24 cellular contexts compared by ENCODE assay signal in genomic region chr6:3186974-3187382, GRCh38. TPM values are rescaled to one million over a fixed set of nuclear protein-coding genes. Genes with fewer than 3 reads are reported as not detected.
"Had no signal": no experiment of that assay in that cellular context is flagged by ENCODE, and none has a peak within 500 bp of the region (broad histone marks: within the 10 kb centered on the region; RNA-seq: fewer than 3 reads in every experiment).

No MANE protein-coding gene starts in this region.

- H3K36me3 Mint-ChIP-seq: naive thymus-derived CD8-positive, alpha-beta T cell had no signal

- H3K27ac Mint-ChIP-seq: activated B cell treated with CpG ODN at 0.5 μM for 24 hours; activated CD4-positive, alpha-beta T cell treated with anti-CD3 and anti-CD28 coated beads for 36 hours; naive thymus-derived CD8-positive, alpha-beta T cell; T-helper 2 cell treated with Interferon-gamma antibody and Interleukin-4, amounts not matched to agents 5 μg/mL and 100 μg/mL, for 36 hours had no signal

- ATAC-seq: activated CD4-positive, alpha-beta T cell treated with anti-CD3 and anti-CD28 coated beads for 36 hours; esophagus mucosa; heart right ventricle; naive thymus-derived CD8-positive, alpha-beta T cell; right cardiac atrium; upper lobe of right lung had no signal

- H3K4me3 ChIP-seq: heart right ventricle, suprapubic skin, tibial artery, upper lobe of right lung had no signal

- H3K27ac ChIP-seq: heart right ventricle, parathyroid adenoma, suprapubic skin, tibial artery, upper lobe of right lung had no signal

- H3K9me3 Mint-ChIP-seq: activated B cell treated with CpG ODN at 0.5 μM for 24 hours; naive thymus-derived CD8-positive, alpha-beta T cell; T-helper 2 cell treated with Interferon-gamma antibody and Interleukin-4, amounts not matched to agents 5 μg/mL and 100 μg/mL, for 36 hours had no signal

- H3K79me2 ChIP-seq: parathyroid adenoma had no signal

- H3K9me3 ChIP-seq: heart right ventricle, suprapubic skin, tibial artery, upper lobe of right lung had no signal

- H3K27me3 ChIP-seq: heart right ventricle, suprapubic skin, tibial artery, upper lobe of right lung had no signal

- H3K4me1 Mint-ChIP-seq: activated B cell treated with CpG ODN at 0.5 μM for 24 hours; activated CD4-positive, alpha-beta T cell treated with anti-CD3 and anti-CD28 coated beads for 36 hours; naive thymus-derived CD8-positive, alpha-beta T cell had no signal

- H3K9ac ChIP-seq: parathyroid adenoma had no signal

- H3K4me3 Mint-ChIP-seq: activated B cell treated with CpG ODN at 0.5 μM for 24 hours; activated CD4-positive, alpha-beta T cell treated with anti-CD3 and anti-CD28 coated beads for 36 hours; naive thymus-derived CD8-positive, alpha-beta T cell; neural crest cell; T-helper 2 cell treated with Interferon-gamma antibody and Interleukin-4, amounts not matched to agents 5 μg/mL and 100 μg/mL, for 36 hours had no signal

- H3K4me1 ChIP-seq: heart right ventricle, parathyroid adenoma, tibial artery, upper lobe of right lung had no signal

- H2AFZ ChIP-seq: parathyroid adenoma had no signal

- H3K36me3 ChIP-seq: heart right ventricle, suprapubic skin, tibial artery, upper lobe of right lung had no signal

- DNase-seq: activated B cell treated with CpG ODN at 0.5 μM for 24 hours; activated CD4-positive, alpha-beta T cell treated with anti-CD3 and anti-CD28 coated beads for 36 hours; activated CD4-positive, alpha-beta T cell treated with anti-CD3 and anti-CD28 coated beads, Interleukin-2, amount 50 U/mL, for 4 hours; activated CD8-positive, alpha-beta memory T cell treated with anti-CD3 and anti-CD28 coated beads for 24 hours; activated gamma-delta T cell; activated naive CD4-positive, alpha-beta T cell treated with anti-CD3 and anti-CD28 coated beads, Interleukin-2, amount 50 U/mL, for 16 hours; amniotic stem cell; caudate nucleus; foreskin melanocyte; heart right ventricle; midbrain; naive thymus-derived CD8-positive, alpha-beta T cell; occipital lobe; right cardiac atrium; stimulated activated CD4-positive, alpha-beta T cell treated with anti-CD3 and anti-CD28 coated beads, Interleukin-15, amount 100 ng/mL, for 24 hours; stimulated activated CD4-positive, alpha-beta T cell treated with anti-CD3 and anti-CD28 coated beads, Interleukin-2, amount 100 ng/mL, for 24 hours; stimulated activated naive CD4-positive, alpha-beta T cell; tibial artery; upper lobe of right lung had no signal

RNA-seq across cellular contexts. Expression of gene TUBB2B, which starts 40.5 kb away (rescaled TPM):
- total RNA-seq: activated B cell treated with CpG ODN at 0.5 μM for 24 hours; naive thymus-derived CD8-positive, alpha-beta T cell had no signal
